13 cellular contexts compared by ENCODE assay signal in genomic region chr12:6140646-6141045, GRCh38. TPM values are rescaled to one million over a fixed set of nuclear protein-coding genes. Genes with fewer than 3 reads are reported as not detected.
A peak's percentile ranks its signal among the peaks of the same experiment; 100 is the strongest.
DNase-seq lines count a peak whose midpoint lies in the region; ATAC-seq, FAIRE-seq and TF ChIP-seq lines count a peak whose summit lies in the region.
"Had no signal": no experiment of that assay in that cellular context is flagged by ENCODE, and none has a peak within 500 bp of the region (broad histone marks: within the 10 kb centered on the region; RNA-seq: fewer than 3 reads in every experiment).

No MANE protein-coding gene starts in this region.

- H3F3A ChIP-seq in DOHH2 (ENCODE audit: control insufficient read depth, insufficient read depth): no peaks in the 10 kb centered on the region

- no peak for DNase-seq in activated CD8-positive, alpha-beta T cell treated with anti-CD3 and anti-CD28 coated beads, Interleukin-2, amount 10 ng/mL, durations not matched to agents 7 days and 5 days
- DNase-seq in right cardiac atrium: no peak
- DNase-seq in small intestine: no peak
- DNase-seq in hippocampal formation (lab: John Stamatoyannopoulos, UW): no peak
- no peak for DNase-seq in GM19238 (ENCODE audit: insufficient read length, low spot score)
- no peak for DNase-seq in COLO829 (ENCODE audit: low spot score)
- DNase-seq: DMS53, erythroblast, NCI-H510A treated with DMSO at 0.1 percent for 48 hours had no signal

- TF ChIP-seq CTCF in DOHH2 (IDR thresholded peaks at IDR 0.05; ENCODE audit: low read depth, low read length, poor library complexity, severe bottlenecking): no peak

- no peaks in the 10 kb centered on the region for H3K9me2 ChIP-seq in DOHH2 (replicated peaks; ENCODE audit: control insufficient read depth, low read length)

- no peak for ATAC-seq in activated CD8-positive, alpha-beta T cell treated with anti-CD3 and anti-CD28 coated beads, Interleukin-2, amount 10 ng/mL, durations not matched to agents 7 days and 5 days
- ATAC-seq in right cardiac atrium: peak in 1 of 2 donors; percentile 27

- H3K4me1 Mint-ChIP-seq in activated CD8-positive, alpha-beta T cell treated with anti-CD3 and anti-CD28 coated beads, Interleukin-2, amount 10 ng/mL, durations not matched to agents 7 days and 5 days (ENCODE audit: low read depth): peaks cover 43% of the 10 kb centered on the region

- H3K36me3 ChIP-seq in DOHH2 (ENCODE audit: control insufficient read depth, low read length) (no peaks in the 10 kb centered on the region), small intestine (ENCODE audit: control insufficient read depth in 2 of 2, insufficient read depth in 2 of 2, low read length in 2 of 2) (no peaks in the 10 kb centered on the region)
- H3K36me3 ChIP-seq: ascending aorta, vagina had no signal

- POLR2A ChIA-PET in activated CD8-positive, alpha-beta T cell treated with anti-CD3 and anti-CD28 coated beads, Interleukin-2, amount 10 ng/mL, durations not matched to agents 7 days and 5 days (lab: Charles Lee): no interaction called here

- no peaks in the 10 kb centered on the region for H3K79me2 ChIP-seq in DOHH2 (ENCODE audit: control insufficient read depth, low read length)

- no peaks in the 10 kb centered on the region for H3K9me3 ChIP-seq in DOHH2 (ENCODE audit: control insufficient read depth, insufficient read depth, low read length)
- no peaks in the 10 kb centered on the region for H3K9me3 ChIP-seq in right cardiac atrium (ENCODE audit: control insufficient read depth, low read length)
- no peaks in the 10 kb centered on the region for H3K9me3 ChIP-seq in small intestine (ENCODE audit: control insufficient read depth, low read depth)
- H3K9me3 ChIP-seq: ascending aorta, vagina had no signal

- peak overlapping the region; percentile 92 for H3K27ac Mint-ChIP-seq in activated CD8-positive, alpha-beta T cell treated with anti-CD3 and anti-CD28 coated beads, Interleukin-2, amount 10 ng/mL, durations not matched to agents 7 days and 5 days

- no peak overlapping the region for H3K4me3 ChIP-seq in DOHH2 (ENCODE audit: low read length)
- no peak overlapping the region for H3K4me3 ChIP-seq in right cardiac atrium (ENCODE audit: low read length)
- H3K4me3 ChIP-seq in small intestine (ENCODE audit: low read depth in 1 of 2, low read length in 2 of 2): no peak overlapping the region
- H3K4me3 ChIP-seq: ascending aorta, vagina had no signal

- FAIRE-seq in small intestine (lab: Jason Lieb, UNC): no peak

- WGBS in right cardiac atrium: 63% methylated on average over 3 of the region's 3 CpGs
- 65 to 81% (median 73%) methylated on average over 3 of the region's 3 CpGs for WGBS in small intestine, 3 donors

- no peak overlapping the region for H3K27ac ChIP-seq in DOHH2 (ENCODE audit: low read depth, low read length)
- H3K27ac ChIP-seq in right cardiac atrium (ENCODE audit: low read length): peak overlapping the region; percentile 60
- H3K27ac ChIP-seq in small intestine (ENCODE audit: low read depth in 1 of 2, low read length in 1 of 2): peak overlapping the region; percentile 41 to 76
- H3K27ac ChIP-seq: vagina had no signal

- no peaks in the 10 kb centered on the region for H3K27me3 Mint-ChIP-seq in activated CD8-positive, alpha-beta T cell treated with anti-CD3 and anti-CD28 coated beads, Interleukin-2, amount 10 ng/mL, durations not matched to agents 7 days and 5 days (ENCODE audit: low read depth)

- intact Hi-C loops in right cardiac atrium (cut with DNase I): no loop called here

- peaks cover 10% of the 10 kb centered on the region for H3K9me3 Mint-ChIP-seq in activated CD8-positive, alpha-beta T cell treated with anti-CD3 and anti-CD28 coated beads, Interleukin-2, amount 10 ng/mL, durations not matched to agents 7 days and 5 days (ENCODE audit: insufficient read depth)

- peak overlapping the region; percentile 42 for H3K4me3 Mint-ChIP-seq in activated CD8-positive, alpha-beta T cell treated with anti-CD3 and anti-CD28 coated beads, Interleukin-2, amount 10 ng/mL, durations not matched to agents 7 days and 5 days

- H3K36me3 Mint-ChIP-seq in activated CD8-positive, alpha-beta T cell treated with anti-CD3 and anti-CD28 coated beads, Interleukin-2, amount 10 ng/mL, durations not matched to agents 7 days and 5 days (ENCODE audit: low read depth): peaks cover 12% of the 10 kb centered on the region

- CTCF ChIA-PET in activated CD8-positive, alpha-beta T cell treated with anti-CD3 and anti-CD28 coated beads, Interleukin-2, amount 10 ng/mL, durations not matched to agents 7 days and 5 days (lab: Charles Lee): interaction anchor here (0.7 to 1.4 kb wide), 4 partner anchors 28 to 138 kb away, joined by 3 to 10 read pairs (median 4); no protein-coding TSS in a partner anchor

- H4K20me1 ChIP-seq in DOHH2 (ENCODE audit: control insufficient read depth, insufficient read depth, low read depth, low read length): no peaks in the 10 kb centered on the region

- H3K4me2 ChIP-seq in DOHH2 (ENCODE audit: low read length): peak overlapping the region; percentile 35

- H3K27me3 ChIP-seq in DOHH2 (ENCODE audit: control insufficient read depth, low read length) (no peaks in the 10 kb centered on the region), right cardiac atrium (ENCODE audit: control insufficient read depth, insufficient read depth) (no peaks in the 10 kb centered on the region), small intestine (ENCODE audit: control insufficient read depth in 2 of 2, insufficient read depth in 2 of 2, low read length in 2 of 2) (no peaks in the 10 kb centered on the region)
- H3K27me3 ChIP-seq: ascending aorta, vagina had no signal

- peaks cover 15% of the 10 kb centered on the region for H3K4me1 ChIP-seq in DOHH2 (ENCODE audit: control insufficient read depth, low read length)
- peaks cover 5% of the 10 kb centered on the region for H3K4me1 ChIP-seq in right cardiac atrium (ENCODE audit: control insufficient read depth, insufficient read depth, low read length)
- no peaks in the 10 kb centered on the region for H3K4me1 ChIP-seq in small intestine (ENCODE audit: control insufficient read depth in 2 of 2, insufficient read depth in 1 of 2, low read depth in 1 of 2, low read length in 1 of 2)
- H3K4me1 ChIP-seq: ascending aorta had no signal

RNA-seq across cellular contexts. Expression of gene VWF, which starts 16.2 kb away (rescaled TPM):
- total RNA-seq in activated CD8-positive, alpha-beta T cell treated with anti-CD3 and anti-CD28 coated beads, Interleukin-2, amount 10 ng/mL, durations not matched to agents 7 days and 5 days: not detected
- total RNA-seq in right cardiac atrium: 100 to 1,000 TPM; 144 to 388 (median 269) TPM
- polyA plus RNA-seq in right cardiac atrium (181 TPM), small intestine (10 to 100 TPM in 1 of 3 donors, 1 to 10 TPM in 2; 2.2 to 82.9 (median 5.7) TPM)
- total RNA-seq: MCF 10A had no signal

RNA-seq across cellular contexts. Expression of gene CD9, which starts 59.6 kb away (rescaled TPM):
- 10 to 100 TPM; 11.6 to 11.9 TPM for total RNA-seq in activated CD8-positive, alpha-beta T cell treated with anti-CD3 and anti-CD28 coated beads, Interleukin-2, amount 10 ng/mL, durations not matched to agents 7 days and 5 days
- 100 to 1,000 TPM; 117 to 248 (median 134) TPM for total RNA-seq in right cardiac atrium
- polyA plus RNA-seq in right cardiac atrium: 212 TPM
- polyA plus RNA-seq in small intestine: 100 to 1,000 TPM in 1 of 3 donors, 10 to 100 TPM in 2; 46.2 to 296 (median 47.2) TPM

Comparison
In these comparisons a context has a peak if more than half of its experiments do, and no peak if none do; other contexts are left out.
1. RNA of gene VWF, which starts 16.2 kb away (total RNA-seq): 144 to 388 TPM in right cardiac atrium; not detected in activated CD8-positive, alpha-beta T cell treated with anti-CD3 and anti-CD28 coated beads, Interleukin-2, amount 10 ng/mL, durations not matched to agents 7 days and 5 days; every median in the first group is over 100 times any median in the second.
2. RNA of gene CD9, which starts 59.6 kb away (total RNA-seq): 117 to 248 TPM in right cardiac atrium; 11.6 to 11.9 TPM in activated CD8-positive, alpha-beta T cell treated with anti-CD3 and anti-CD28 coated beads, Interleukin-2, amount 10 ng/mL, durations not matched to agents 7 days and 5 days; every median in the first group is over 4 times any median in the second.